27 cellular contexts compared by ENCODE assay signal in the genomic region with DNA sequence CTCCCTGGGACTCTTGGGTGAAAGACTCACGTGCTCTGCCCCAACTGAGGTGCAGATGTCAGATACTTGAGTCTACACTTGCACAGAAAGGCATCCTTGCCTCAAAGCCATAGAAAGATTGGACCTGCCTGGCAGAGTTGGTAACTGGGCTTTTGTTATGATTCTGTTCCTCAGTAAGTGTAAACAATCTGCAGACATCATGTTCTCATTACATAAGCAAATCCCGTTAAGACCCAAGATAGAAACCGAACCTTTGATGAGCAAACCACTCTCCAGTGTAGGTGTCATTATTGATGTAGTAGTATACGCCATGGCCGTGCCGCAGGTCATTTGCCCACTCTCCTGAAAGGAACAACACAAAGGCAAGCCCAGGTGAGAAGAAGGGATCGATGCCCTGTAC. TPM values are rescaled to one million over a fixed set of nuclear protein-coding genes. Genes with fewer than 3 reads are reported as not detected.
"Had no signal": no experiment of that assay in that cellular context is flagged by ENCODE, and none has a peak within 500 bp of the region (broad histone marks: within the 10 kb centered on the region; RNA-seq: fewer than 3 reads in every experiment).

No MANE protein-coding gene starts in this region.

- H2AFZ ChIP-seq: hepatocyte, neural progenitor cell had no signal

- DNase-seq: colonic mucosa; effector CD8-positive, alpha-beta T cell; endodermal cell; heart left ventricle; left cardiac atrium; left lung; mesenchymal stem cell; midbrain; naive thymus-derived CD4-positive, alpha-beta T cell; nucleus accumbens; ovary; posterior cingulate gyrus; right lobe of liver; small intestine; stimulated activated CD4-positive, alpha-beta T cell treated with anti-CD3 and anti-CD28 coated beads, Interleukin-15, amount 100 ng/mL, for 24 hours; stimulated activated CD4-positive, alpha-beta T cell treated with anti-CD3 and anti-CD28 coated beads, Interleukin-2, amount 100 ng/mL, for 48 hours; stimulated activated naive B cell treated with anti-CD40 and anti-IgM and Interleukin-4, amounts not matched to agents 10 μg/mL and 1 μg/mL and 100 μg/mL, for 72 hours; upper lobe of left lung had no signal

- H3K27ac ChIP-seq: colonic mucosa, foreskin keratinocyte, heart left ventricle, hepatocyte, left lung, neural progenitor cell, ovary, right lobe of liver, thoracic aorta, tibial nerve, upper lobe of left lung had no signal

- H3K9ac ChIP-seq: neural progenitor cell had no signal

- H3K4me2 ChIP-seq: hepatocyte, neural progenitor cell had no signal

- H3K4me3 ChIP-seq: colonic mucosa, esophagus muscularis mucosa, gastroesophageal sphincter, heart left ventricle, hepatocyte, left lung, neural progenitor cell, ovary, right lobe of liver, thoracic aorta, tibial nerve, upper lobe of left lung had no signal

- FAIRE-seq: endothelial cell of umbilical vein, small intestine had no signal

- ATAC-seq: gastroesophageal sphincter; heart left ventricle; left cardiac atrium; left lung; naive thymus-derived CD4-positive, alpha-beta T cell; right lobe of liver; stimulated activated naive B cell treated with anti-CD40 and anti-IgM and Interleukin-4, amounts not matched to agents 10 μg/mL and 1 μg/mL and 100 μg/mL, for 72 hours had no signal

- H3K36me3 ChIP-seq: colonic mucosa, esophagus muscularis mucosa, gastroesophageal sphincter, heart left ventricle, left lung, neural progenitor cell, ovary, right lobe of liver, thoracic aorta, tibial nerve, upper lobe of left lung had no signal

- H3K9me3 ChIP-seq: colonic mucosa, esophagus muscularis mucosa, gastroesophageal sphincter, heart left ventricle, left lung, ovary, right lobe of liver, thoracic aorta, tibial nerve, upper lobe of left lung had no signal

- H3K27me3 ChIP-seq: colonic mucosa, esophagus muscularis mucosa, hepatocyte, left lung, neural progenitor cell, ovary, right lobe of liver, tibial nerve, upper lobe of left lung had no signal

- H3K79me2 ChIP-seq: hepatocyte had no signal

- H3K4me1 ChIP-seq: foreskin keratinocyte, heart left ventricle, left lung, neural progenitor cell, right lobe of liver, tibial nerve, upper lobe of left lung had no signal

RNA-seq across cellular contexts. Expression of a gene that starts 9.9 kb away (rescaled TPM):
- polyA plus RNA-seq: fibroblast of lung; naive thymus-derived CD4-positive, alpha-beta T cell had no signal
